1 cellular context compared by ENCODE assay signal in the genomic region with DNA sequence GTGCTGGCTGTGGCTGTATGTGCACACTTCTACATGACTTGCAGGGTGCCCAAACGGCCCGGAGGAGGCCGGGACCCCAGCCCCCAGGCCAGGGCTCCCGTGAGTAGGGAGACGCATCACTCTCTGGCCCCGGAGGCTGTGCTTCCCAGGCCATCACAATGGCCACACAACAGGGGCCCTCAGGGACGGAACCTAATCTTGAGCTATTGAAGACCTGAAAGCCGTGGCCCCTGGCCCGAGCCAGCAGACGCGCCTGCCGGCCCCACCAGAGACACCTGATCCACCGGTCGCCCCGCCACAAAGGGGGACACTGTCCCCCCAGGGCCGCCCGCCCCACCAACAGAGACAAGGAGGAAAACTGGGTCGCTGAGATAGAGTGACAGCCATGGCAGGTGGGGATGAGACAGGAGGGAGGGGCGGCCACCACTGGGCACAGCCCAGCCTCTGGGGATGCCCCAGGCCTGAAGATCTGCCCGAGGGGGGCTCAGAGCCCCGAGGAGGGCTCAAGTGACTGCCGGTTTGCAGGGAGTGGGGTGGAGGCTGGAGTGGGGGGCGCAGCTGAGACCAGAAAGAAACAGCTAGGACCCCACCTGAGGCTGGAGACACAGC.
TF ChIP-seq lines count a peak whose summit lies in the region.

No MANE protein-coding gene starts in this region.

TF ChIP-seq in HepG2, 621 proteins besides CTCF, POLR2A, EP300 and RAD21:
- TF ChIP-seq ZNF230 (CRISPR knock-in tag; IDR thresholded peaks at IDR 0.05) (no peak), ZNF264 (CRISPR knock-in tag; IDR thresholded peaks at IDR 0.05) (no peak), ZNF782 (CRISPR knock-in tag; IDR thresholded peaks at IDR 0.05; ENCODE audit: borderline replicate concordance) (no peak), PTBP1 (IDR thresholded peaks at IDR 0.05; ENCODE audit: low read depth, low read length, poor library complexity, severe bottlenecking) (no peak), CREB1 (IDR thresholded peaks at IDR 0.05) (no peak), CREB1 (CRISPR knock-in tag; IDR thresholded peaks at IDR 0.05) (no peak), DR1 (CRISPR knock-in tag; IDR thresholded peaks at IDR 0.05) (no peak)
- TF ChIP-seq, protein P1, sequence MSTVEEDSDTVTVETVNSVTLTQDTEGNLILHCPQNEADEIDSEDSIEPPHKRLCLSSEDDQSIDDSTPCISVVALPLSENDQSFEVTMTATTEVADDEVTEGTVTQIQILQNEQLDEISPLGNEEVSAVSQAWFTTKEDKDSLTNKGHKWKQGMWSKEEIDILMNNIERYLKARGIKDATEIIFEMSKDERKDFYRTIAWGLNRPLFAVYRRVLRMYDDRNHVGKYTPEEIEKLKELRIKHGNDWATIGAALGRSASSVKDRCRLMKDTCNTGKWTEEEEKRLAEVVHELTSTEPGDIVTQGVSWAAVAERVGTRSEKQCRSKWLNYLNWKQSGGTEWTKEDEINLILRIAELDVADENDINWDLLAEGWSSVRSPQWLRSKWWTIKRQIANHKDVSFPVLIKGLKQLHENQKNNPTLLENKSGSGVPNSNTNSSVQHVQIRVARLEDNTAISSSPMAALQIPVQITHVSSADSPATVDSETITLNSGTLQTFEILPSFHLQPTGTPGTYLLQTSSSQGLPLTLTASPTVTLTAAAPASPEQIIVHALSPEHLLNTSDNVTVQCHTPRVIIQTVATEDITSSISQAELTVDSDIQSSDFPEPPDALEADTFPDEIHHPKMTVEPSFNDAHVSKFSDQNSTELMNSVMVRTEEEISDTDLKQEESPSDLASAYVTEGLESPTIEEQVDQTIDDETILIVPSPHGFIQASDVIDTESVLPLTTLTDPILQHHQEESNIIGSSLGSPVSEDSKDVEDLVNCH (CRISPR knock-in tag; IDR thresholded peaks at IDR 0.05) = no peak
- TF ChIP-seq, protein P2, sequence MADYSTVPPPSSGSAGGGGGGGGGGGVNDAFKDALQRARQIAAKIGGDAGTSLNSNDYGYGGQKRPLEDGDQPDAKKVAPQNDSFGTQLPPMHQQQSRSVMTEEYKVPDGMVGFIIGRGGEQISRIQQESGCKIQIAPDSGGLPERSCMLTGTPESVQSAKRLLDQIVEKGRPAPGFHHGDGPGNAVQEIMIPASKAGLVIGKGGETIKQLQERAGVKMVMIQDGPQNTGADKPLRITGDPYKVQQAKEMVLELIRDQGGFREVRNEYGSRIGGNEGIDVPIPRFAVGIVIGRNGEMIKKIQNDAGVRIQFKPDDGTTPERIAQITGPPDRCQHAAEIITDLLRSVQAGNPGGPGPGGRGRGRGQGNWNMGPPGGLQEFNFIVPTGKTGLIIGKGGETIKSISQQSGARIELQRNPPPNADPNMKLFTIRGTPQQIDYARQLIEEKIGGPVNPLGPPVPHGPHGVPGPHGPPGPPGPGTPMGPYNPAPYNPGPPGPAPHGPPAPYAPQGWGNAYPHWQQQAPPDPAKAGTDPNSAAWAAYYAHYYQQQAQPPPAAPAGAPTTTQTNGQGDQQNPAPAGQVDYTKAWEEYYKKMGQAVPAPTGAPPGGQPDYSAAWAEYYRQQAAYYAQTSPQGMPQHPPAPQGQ (CRISPR knock-in tag; IDR thresholded peaks at IDR 0.05; ENCODE audit: borderline replicate concordance) = no peak
